Comparison of ENCODE assay signal across 8 cellular contexts in genomic region chr19:2270572-2271515, GRCh38. TPM values are rescaled to one million over a fixed set of nuclear protein-coding genes. Genes with fewer than 3 reads are reported as not detected.
DNase-seq lines count a peak whose midpoint lies in the region; ATAC-seq, FAIRE-seq and TF ChIP-seq lines count a peak whose summit lies in the region.

No MANE protein-coding gene starts in this region.

- FAIRE-seq in small intestine (lab: Jason Lieb, UNC), result no peak

- peak overlapping the region; percentile 97 for H3K9ac ChIP-seq in MM.1S (ENCODE audit: low read length)

- H3K9me3 ChIP-seq in MM.1S (replicated peaks; ENCODE audit: insufficient read depth, low read length) (no peaks in the 10 kb centered on the region), small intestine (ENCODE audit: control insufficient read depth, low read depth) (no peaks in the 10 kb centered on the region)

- H3K4me1 ChIP-seq in MM.1S (ENCODE audit: low read length) (peaks cover 40% of the 10 kb centered on the region), small intestine (ENCODE audit: control insufficient read depth in 2 of 2, insufficient read depth in 1 of 2, low read depth in 1 of 2, low read length in 1 of 2) (peaks cover 5 to 6% of the 10 kb centered on the region in 2 donors)

- H3K27ac ChIP-seq in MM.1S (ENCODE audit: low read length) (peak overlapping the region; percentile 83), small intestine (ENCODE audit: low read depth in 1 of 2, low read length in 1 of 2) (peak overlapping the region; percentile 96 to 98)

- peaks cover 72% of the 10 kb centered on the region for H3K79me2 ChIP-seq in MM.1S (ENCODE audit: low read length)

- no peaks in the 10 kb centered on the region for H3K9me2 ChIP-seq in MM.1S (replicated peaks; ENCODE audit: insufficient read depth, low read length)

- H2AFZ ChIP-seq in MM.1S (ENCODE audit: low read length), result no peak overlapping the region

- no peak for TF ChIP-seq CTCF in MM.1S (IDR thresholded peaks at IDR 0.05; ENCODE audit: low read length)

- H3K4me3 ChIP-seq in MM.1S (ENCODE audit: low read length) (peak overlapping the region; percentile 98), small intestine (ENCODE audit: low read depth in 1 of 2, low read length in 2 of 2) (peak overlapping the region; percentile 93 to 100)

- peaks cover 17% of the 10 kb centered on the region for H3K36me3 ChIP-seq in MM.1S (replicated peaks; ENCODE audit: insufficient read depth, low read length)
- H3K36me3 ChIP-seq in small intestine (ENCODE audit: control insufficient read depth in 2 of 2, insufficient read depth in 2 of 2, low read length in 2 of 2), result peaks cover 2 to 13% of the 10 kb centered on the region in 2 donors

- DNase-seq in ELF-1 (ENCODE audit: low read depth, low spot score) (peak; percentile 55), MM.1S (peak; percentile 52), islet precursor cell (peak; percentile 83), small intestine (peak; percentile 76)
- peak; percentile 63 for DNase-seq in activated CD4-positive, alpha-beta T cell treated with anti-CD3 and anti-CD28 coated beads for 1 hour
- DNase-seq in central memory CD4-positive, alpha-beta T cell, result peak; percentile 71

- H3K4me2 ChIP-seq in MM.1S (ENCODE audit: low read depth, low read length), result peak overlapping the region; percentile 91

- WGBS in small intestine, 3 donors, result 1% methylated on average over 36 to 83 of the region's 83 CpGs

- no peaks in the 10 kb centered on the region for H3K27me3 ChIP-seq in MM.1S (replicated peaks; ENCODE audit: insufficient read depth, low read length)
- H3K27me3 ChIP-seq in small intestine (ENCODE audit: control insufficient read depth in 2 of 2, insufficient read depth in 2 of 2, low read length in 2 of 2), result no peaks in the 10 kb centered on the region

- H3F3A ChIP-seq in MM.1S (ENCODE audit: insufficient read depth, low read length), result peaks cover 53% of the 10 kb centered on the region

- peaks cover 38% of the 10 kb centered on the region for H4K20me1 ChIP-seq in MM.1S (ENCODE audit: insufficient read depth, low read length)

- ATAC-seq in HG03139 (IDR thresholded peaks at IDR 0.05; ENCODE audit: unreplicated experiment) (no peak), GM18861 (IDR thresholded peaks at IDR 0.05; ENCODE audit: unreplicated experiment) (no peak)

RNA-seq across cellular contexts. Expression of gene PEAK3, which starts 11.1 kb away (rescaled TPM):
- under 1 TPM in 2 of 3 donors, not detected in 1; 0.46 to 0.54 TPM for polyA plus RNA-seq in small intestine

RNA-seq across cellular contexts. Expression of gene JSRP1, which starts 14.6 kb away (rescaled TPM):
- polyA plus RNA-seq in small intestine, result 1 to 10 TPM in 2 of 3 donors, under 1 TPM in 1; 0.69 to 1.9 (median 1.3) TPM

RNA-seq across cellular contexts. Expression of gene AMH, which starts 21.7 kb away (rescaled TPM):
- polyA plus RNA-seq in small intestine, result 1 to 10 TPM; 1.1 to 3.0 (median 1.9) TPM

RNA-seq across cellular contexts. Expression of gene SF3A2, which starts 34.2 kb away (rescaled TPM):
- 10 to 100 TPM; 31.8 to 45.5 (median 35.1) TPM for polyA plus RNA-seq in small intestine

RNA-seq across cellular contexts. Expression of gene PLEKHJ1, which starts 34.7 kb away (rescaled TPM):
- 100 to 1,000 TPM; 269 to 307 (median 286) TPM for polyA plus RNA-seq in small intestine
